27 cellular contexts compared by ENCODE assay signal in the genomic region with DNA sequence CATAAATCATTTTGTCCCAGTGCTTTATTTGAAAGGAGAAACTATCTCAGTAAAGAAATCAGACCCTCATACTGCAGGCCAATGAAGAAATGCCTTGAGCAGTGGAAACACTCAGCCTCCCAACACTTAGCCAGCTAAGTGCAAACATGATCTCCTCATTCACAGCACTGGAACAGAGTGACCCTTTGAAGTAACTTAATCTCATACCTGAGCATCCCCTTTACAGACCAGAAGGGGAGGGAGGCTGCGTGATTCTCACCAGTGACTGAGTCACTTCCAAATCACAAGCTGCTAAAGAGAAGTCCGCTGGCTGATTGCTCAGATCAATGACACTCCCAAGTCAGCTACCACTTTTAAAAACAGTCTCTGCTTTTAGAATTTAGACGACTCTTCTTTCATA. TPM values are rescaled to one million over a fixed set of nuclear protein-coding genes. Genes with fewer than 3 reads are reported as not detected.
DNase-seq lines count a peak whose midpoint lies in the region; ATAC-seq, FAIRE-seq and TF ChIP-seq lines count a peak whose summit lies in the region.
"Had no signal": no experiment of that assay in that cellular context is flagged by ENCODE, and none has a peak within 500 bp of the region (broad histone marks: within the 10 kb centered on the region; RNA-seq: fewer than 3 reads in every experiment).

No MANE protein-coding gene starts in this region.

- H3K36me3 ChIP-seq in KMS-11 (ENCODE audit: insufficient read depth) (no peaks in the 10 kb centered on the region; the same call in 1 of the 2 replicates), smooth muscle cell (ENCODE audit: low read depth) (no peaks in the 10 kb centered on the region)
- H3K36me3 ChIP-seq: cardiac muscle cell, HAP-1 had no signal

- H4K20me1 ChIP-seq in KMS-11 (ENCODE audit: insufficient read depth) (no peaks in the 10 kb centered on the region; the same call in 1 of the 2 replicates), smooth muscle cell (ENCODE audit: low read depth) (peaks cover 82% of the 10 kb centered on the region)

- H3K9ac ChIP-seq in KMS-11 (peak overlapping the region; percentile 87; the same call in 1 of the 2 replicates), smooth muscle cell (ENCODE audit: low read depth) (no peak overlapping the region)

- peaks cover 63% of the 10 kb centered on the region for H3K4me1 ChIP-seq in KMS-11 (ENCODE audit: low read depth, poor library complexity, severe bottlenecking)
- peaks cover 4% of the 10 kb centered on the region for H3K4me1 ChIP-seq in smooth muscle cell (ENCODE audit: low read depth)
- H3K4me1 ChIP-seq: HAP-1 had no signal

- H3K4me1 Mint-ChIP-seq in memory B cell = peaks cover 48% of the 10 kb centered on the region

- H2AFZ ChIP-seq in KMS-11 (ENCODE audit: low read depth) (no peak overlapping the region), smooth muscle cell (ENCODE audit: low read depth) (no peak overlapping the region)
- H2AFZ ChIP-seq: hepatocyte had no signal

- no peaks in the 10 kb centered on the region for H3K27me3 Mint-ChIP-seq in memory B cell

- no peak overlapping the region for H3K4me3 ChIP-seq in KMS-11 (IDR thresholded peaks at IDR 0.05; ENCODE audit: insufficient read depth, low read depth, low read length)
- no peak overlapping the region for H3K4me3 ChIP-seq in smooth muscle cell
- H3K4me3 ChIP-seq: cardiac muscle cell, HAP-1, hepatocyte, mucosa of descending colon, testis had no signal

- FAIRE-seq in HTR-8/SVneo (lab: Jason Lieb, UNC) = no peak
- FAIRE-seq: G401.6, GM18507 had no signal

- H3K79me2 ChIP-seq in KMS-11 (ENCODE audit: insufficient read depth, low read depth) (peaks cover 92% of the 10 kb centered on the region), smooth muscle cell (ENCODE audit: low read depth) (peaks cover 35% of the 10 kb centered on the region)
- H3K79me2 ChIP-seq: hepatocyte had no signal

- H3K36me3 Mint-ChIP-seq in memory B cell = peaks cover 3% of the 10 kb centered on the region

- H3F3A ChIP-seq in smooth muscle cell (ENCODE audit: low read depth) = no peaks in the 10 kb centered on the region

- H3K4me3 Mint-ChIP-seq in memory B cell = no peak overlapping the region
- H3K4me3 Mint-ChIP-seq: activated CD4-positive, alpha-beta T cell treated with anti-CD3 and anti-CD28 coated beads for 36 hours; CD4-positive, alpha-beta T cell; immature natural killer cell; T-helper 1 cell treated with Interleukin-12 subunit alpha and Interleukin-12 subunit beta and Interleukin-4 antibody, amounts not matched to agents 30 μg/mL and 1 μg/mL, for 36 hours had no signal

- no peaks in the 10 kb centered on the region for H3K9me3 ChIP-seq in smooth muscle cell (replicated peaks; ENCODE audit: low read depth)
- H3K9me3 ChIP-seq: HAP-1, mucosa of descending colon, testis had no signal

- TF ChIP-seq CTCF in KMS-11 (conservative IDR thresholded peaks at IDR 0.05; ENCODE audit: low read depth, low read length) = no peak
- TF ChIP-seq CTCF in smooth muscle cell (IDR thresholded peaks at IDR 0.05; ENCODE audit: borderline replicate concordance, insufficient read depth, poor library complexity, severe bottlenecking) = no peak

- H3K27ac ChIP-seq in KMS-11 (peak overlapping the region; percentile 93), caudate nucleus (ENCODE audit: low read depth, low read length) (peak overlapping the region; percentile 52), smooth muscle cell (ENCODE audit: low read depth) (peak overlapping the region; percentile 59), substantia nigra (ENCODE audit: low read depth, low read length, poor library complexity, severe bottlenecking) (no peak overlapping the region)
- H3K27ac ChIP-seq: cardiac muscle cell, hepatocyte, testis had no signal

- H3K4me2 ChIP-seq in KMS-11 (peak overlapping the region; percentile 77), smooth muscle cell (peak overlapping the region; percentile 21)
- H3K4me2 ChIP-seq: hepatocyte had no signal

- H3K27me3 ChIP-seq in KMS-11 (ENCODE audit: insufficient read depth, low read depth) = no peaks in the 10 kb centered on the region
- H3K27me3 ChIP-seq in smooth muscle cell (ENCODE audit: low read depth) = no peaks in the 10 kb centered on the region
- H3K27me3 ChIP-seq: testis had no signal

- no peaks in the 10 kb centered on the region for H3K9me3 Mint-ChIP-seq in memory B cell
- H3K9me3 Mint-ChIP-seq: CD4-positive, alpha-beta T cell; T-helper 1 cell treated with Interleukin-12 subunit alpha and Interleukin-12 subunit beta and Interleukin-4 antibody, amounts not matched to agents 30 μg/mL and 1 μg/mL, for 36 hours had no signal

- ATAC-seq in memory B cell (ENCODE audit: low read depth) = no peak
- ATAC-seq: activated CD4-positive, alpha-beta T cell treated with anti-CD3 and anti-CD28 coated beads for 36 hours; left ventricle myocardium superior; mucosa of descending colon had no signal

- peak overlapping the region; percentile 62 for H3K27ac Mint-ChIP-seq in memory B cell
- H3K27ac Mint-ChIP-seq: activated CD4-positive, alpha-beta T cell treated with anti-CD3 and anti-CD28 coated beads for 36 hours; CD4-positive, alpha-beta T cell; immature natural killer cell; T-helper 1 cell treated with Interleukin-12 subunit alpha and Interleukin-12 subunit beta and Interleukin-4 antibody, amounts not matched to agents 30 μg/mL and 1 μg/mL, for 36 hours had no signal

- DNase-seq in caudate nucleus (lab: John Stamatoyannopoulos, UW) (peak in 1 of 61 donors; percentile 16), memory B cell (ENCODE audit: low spot score in 2 of 2) (no peak), smooth muscle cell (lab: John Stamatoyannopoulos, UW; ENCODE audit: unreplicated experiment) (no peak), substantia nigra (lab: John Stamatoyannopoulos, UW) (no peak), HTR-8/SVneo (ENCODE audit: insufficient read length, low spot score) (no peak)
- no peak for DNase-seq in stimulated activated CD4-positive, alpha-beta T cell treated with anti-CD3 and anti-CD28 coated beads, Interleukin-15, amount 100 ng/mL, for 24 hours
- no peak for DNase-seq in stimulated activated CD4-positive, alpha-beta T cell treated with anti-CD3 and anti-CD28 coated beads, Interleukin-2, amount 100 ng/mL, for 24 hours
- DNase-seq: activated CD4-positive, alpha-beta T cell treated with anti-CD3 and anti-CD28 coated beads for 36 hours; activated naive CD4-positive, alpha-beta T cell treated with Interleukin-2 at 50 U/mL for 16 hours; activated T-cell treated with anti-CD3 and anti-CD28 coated beads, Interleukin-2, amount 50 U/mL, for 48 hours; CD4-positive, alpha-beta T cell; dermis blood vessel endothelial cell; foreskin fibroblast; immature natural killer cell; KG1; left ventricle myocardium superior; mucosa of descending colon; NCI-H526 treated with DMSO at 0.1 percent for 48 hours; SHP77; testis had no signal

- WGBS in smooth muscle cell (ENCODE audit: low lambda C conversion rate) = 71% methylated on average over 3 of the region's 3 CpGs

RNA-seq across cellular contexts. Expression of a gene that starts 4.5 kb away (rescaled TPM):
- 20.4 and 30.3 TPM in 2 replicates for total RNA-seq in smooth muscle cell
- polyA plus RNA-seq in smooth muscle cell = 11.4 and 14.1 TPM in 2 replicates
